In genomic region chr3:140834266-140835037, GRCh38 we compare ENCODE assay signal across 21 cellular contexts.
DNase-seq lines count a peak whose midpoint lies in the region; ATAC-seq, FAIRE-seq and TF ChIP-seq lines count a peak whose summit lies in the region.
"Had no signal": no experiment of that assay in that cellular context is flagged by ENCODE, and none has a peak within 500 bp of the region (broad histone marks: within the 10 kb centered on the region; RNA-seq: fewer than 3 reads in every experiment).

No MANE protein-coding gene starts in this region.

- H2AFZ ChIP-seq in Loucy (ENCODE audit: low read length), result peak overlapping the region; percentile 46; the same call in 1 of the 2 replicates
- H2AFZ ChIP-seq in astrocyte (ENCODE audit: low read depth, low read length), result no peak overlapping the region

- H3K27me3 Mint-ChIP-seq in astrocyte (ENCODE audit: low read depth, unreplicated experiment), result no peaks in the 10 kb centered on the region

- H3K27ac Mint-ChIP-seq in astrocyte (ENCODE audit: unreplicated experiment), result peak overlapping the region; percentile 86
- H3K27ac Mint-ChIP-seq: activated CD4-positive, alpha-beta T cell treated with anti-CD3 and anti-CD28 coated beads, Interleukin-2, amount 10 ng/mL, durations not matched to agents 7 days and 5 days; nephron progenitor cell; T-helper 17 cell had no signal

- no CpG with 5 or more reads among the region's 5 CpGs for WGBS in mesendoderm (ENCODE audit: extremely low coverage, insufficient coverage, low lambda C conversion rate)

- no peak overlapping the region for H2BK120ac ChIP-seq in mesendoderm (ENCODE audit: low read depth, low read length)

- H3K36me3 Mint-ChIP-seq in astrocyte (ENCODE audit: low read depth, unreplicated experiment), result no peaks in the 10 kb centered on the region

- no peak for ATAC-seq in GM21390 (IDR thresholded peaks at IDR 0.05; ENCODE audit: unreplicated experiment)
- no peak for ATAC-seq in GM21717 (IDR thresholded peaks at IDR 0.05; ENCODE audit: unreplicated experiment)
- no peak for ATAC-seq in GM21367 (IDR thresholded peaks at IDR 0.05; ENCODE audit: unreplicated experiment)
- ATAC-seq: GM12878, K562, T-helper 17 cell had no signal

- H3K4me3 Mint-ChIP-seq in astrocyte (ENCODE audit: unreplicated experiment), result peak overlapping the region; percentile 17
- H3K4me3 Mint-ChIP-seq: activated CD4-positive, alpha-beta T cell treated with anti-CD3 and anti-CD28 coated beads, Interleukin-2, amount 10 ng/mL, durations not matched to agents 7 days and 5 days; nephron progenitor cell; T-helper 17 cell had no signal

- peaks cover 11% of the 10 kb centered on the region for H3K4me1 Mint-ChIP-seq in astrocyte (ENCODE audit: low read depth, unreplicated experiment)
- H3K4me1 Mint-ChIP-seq: nephron progenitor cell, T-helper 17 cell had no signal

- FAIRE-seq in astrocyte (lab: Jason Lieb, UNC), result no peak
- FAIRE-seq: GM12878, K562 had no signal

- H3K4me1 ChIP-seq in Loucy (ENCODE audit: insufficient read depth, low read length, poor library complexity, severe bottlenecking), result peaks cover 9% of the 10 kb centered on the region
- no peaks in the 10 kb centered on the region for H3K4me1 ChIP-seq in astrocyte (ENCODE audit: insufficient read depth, low read length)
- H3K4me1 ChIP-seq in mesendoderm (ENCODE audit: control insufficient read depth, low read depth, low read length), result no peaks in the 10 kb centered on the region
- H3K4me1 ChIP-seq: lower lobe of right lung, tibial artery had no signal

- no peaks in the 10 kb centered on the region for H3K9me3 Mint-ChIP-seq in astrocyte (ENCODE audit: unreplicated experiment)
- H3K9me3 Mint-ChIP-seq: activated CD4-positive, alpha-beta T cell treated with anti-CD3 and anti-CD28 coated beads, Interleukin-2, amount 10 ng/mL, durations not matched to agents 7 days and 5 days; nephron progenitor cell had no signal

- no peak overlapping the region for H4K5ac ChIP-seq in mesendoderm (ENCODE audit: low read length)

- no peak for TF ChIP-seq CTCF in Loucy (conservative IDR thresholded peaks at IDR 0.05; ENCODE audit: low read length)
- TF ChIP-seq CTCF in astrocyte (IDR thresholded peaks at IDR 0.05; ENCODE audit: insufficient read depth, low read depth, low read length), result no peak

- H2BK5ac ChIP-seq in mesendoderm (ENCODE audit: low read length), result no peak overlapping the region

- H3K4me3 ChIP-seq in Loucy (ENCODE audit: low read length, poor library complexity, severe bottlenecking) (no peak overlapping the region), astrocyte (ENCODE audit: insufficient read depth, low read depth, low read length) (no peak overlapping the region), mesendoderm (ENCODE audit: low read length) (no peak overlapping the region)
- H3K4me3 ChIP-seq: GM12878, K562, lower lobe of right lung, tibial artery had no signal

- no peaks in the 10 kb centered on the region for H3K9me2 ChIP-seq in Loucy (replicated peaks; ENCODE audit: low read depth, low read length)

- no peak overlapping the region for H2BK15ac ChIP-seq in mesendoderm (replicated peaks; ENCODE audit: low read depth)

- H3K9me3 ChIP-seq in Loucy (ENCODE audit: insufficient read depth, low read depth, low read length) (no peaks in the 10 kb centered on the region), astrocyte (ENCODE audit: insufficient read depth, low read depth, low read length) (no peaks in the 10 kb centered on the region)
- H3K9me3 ChIP-seq: lower lobe of right lung, tibial artery had no signal

- H2AK5ac ChIP-seq in mesendoderm (ENCODE audit: low read length), result no peak overlapping the region

- no peaks in the 10 kb centered on the region for H3F3A ChIP-seq in Loucy (ENCODE audit: low read depth)

- H4K20me1 ChIP-seq in Loucy (ENCODE audit: insufficient read depth, low read length, poor library complexity, severe bottlenecking), result no peaks in the 10 kb centered on the region
- H4K20me1 ChIP-seq in astrocyte (ENCODE audit: insufficient read depth, low read length), result no peaks in the 10 kb centered on the region

- no peak overlapping the region for H3K23ac ChIP-seq in mesendoderm (ENCODE audit: low read length)

- H3K27me3 ChIP-seq in Loucy (ENCODE audit: insufficient read depth, low read length, poor library complexity, severe bottlenecking) (peaks cover 3% of the 10 kb centered on the region), astrocyte (ENCODE audit: insufficient read depth, low read length) (no peaks in the 10 kb centered on the region), mesendoderm (ENCODE audit: insufficient read depth, low read length, poor library complexity) (no peaks in the 10 kb centered on the region)
- H3K27me3 ChIP-seq: tibial artery had no signal

- no peak overlapping the region for H4K8ac ChIP-seq in mesendoderm (ENCODE audit: low read depth, low read length)

- no peak overlapping the region for H3K56ac ChIP-seq in mesendoderm (ENCODE audit: low read length)

- peak; percentile 24 for DNase-seq in EH (ENCODE audit: low read depth)
- peak; percentile 10 for DNase-seq in astrocyte (ENCODE audit: low read depth)
- peak; percentile 40 for DNase-seq in mesendoderm
- no peak for DNase-seq in cerebellar nuclear complex (lab: John Stamatoyannopoulos, UW)
- DNase-seq: activated CD4-positive, alpha-beta T cell treated with anti-CD3 and anti-CD28 coated beads, Interleukin-2, amount 10 ng/mL, durations not matched to agents 7 days and 5 days; activated T-cell treated with anti-CD3 and anti-CD28 coated beads, Interleukin-2, amount 50 U/mL, for 48 hours; C1 segment of cervical spinal cord; dermis blood vessel endothelial cell; lower lobe of right lung; NCI-H1694; NCI-H524 treated with DMSO at 0.1 percent for 48 hours; nephron progenitor cell; retina; T-helper 17 cell; tibial artery had no signal

- H3K27ac ChIP-seq in astrocyte (ENCODE audit: low read depth, low read length) (no peak overlapping the region), mesendoderm (ENCODE audit: low read depth, low read length) (no peak overlapping the region)
- H3K27ac ChIP-seq: lower lobe of right lung, tibial artery had no signal

- no peaks in the 10 kb centered on the region for H3K79me1 ChIP-seq in mesendoderm (ENCODE audit: low read length)

- no peak overlapping the region for H3K18ac ChIP-seq in mesendoderm (ENCODE audit: low read length)

- H3K36me3 ChIP-seq in Loucy (ENCODE audit: insufficient read depth, low read length), result no peaks in the 10 kb centered on the region
- no peaks in the 10 kb centered on the region for H3K36me3 ChIP-seq in astrocyte (ENCODE audit: insufficient read depth, low read length)
- no peaks in the 10 kb centered on the region for H3K36me3 ChIP-seq in mesendoderm (ENCODE audit: control insufficient read depth, insufficient read depth, low read length)
- H3K36me3 ChIP-seq: lower lobe of right lung, tibial artery had no signal

- no peak overlapping the region for H3K4ac ChIP-seq in mesendoderm (ENCODE audit: low read depth, low read length)

- no peak overlapping the region for H3K4me2 ChIP-seq in Loucy (ENCODE audit: low read depth, low read length, poor library complexity, severe bottlenecking)
- peak overlapping the region; percentile 17 for H3K4me2 ChIP-seq in astrocyte (ENCODE audit: low read length)
- H3K4me2 ChIP-seq in mesendoderm (ENCODE audit: low read length), result no peak overlapping the region

- H3K79me2 ChIP-seq in Loucy (ENCODE audit: insufficient read depth, low read length) (no peaks in the 10 kb centered on the region), astrocyte (ENCODE audit: insufficient read depth, low read length) (no peaks in the 10 kb centered on the region), mesendoderm (ENCODE audit: control insufficient read depth, insufficient read depth, low read length) (no peaks in the 10 kb centered on the region)

- H3K9ac ChIP-seq in Loucy (ENCODE audit: low read depth, low read length, poor library complexity, severe bottlenecking) (no peak overlapping the region), astrocyte (ENCODE audit: low read length) (no peak overlapping the region), mesendoderm (ENCODE audit: low read length) (no peak overlapping the region)

Comparison
In these comparisons a context has a peak if more than half of its experiments do, and no peak if none do; other contexts are left out.
1. DNase-seq: peak in EH (single experiment), astrocyte (single experiment) and mesendoderm (single experiment); none in cerebellar nuclear complex (0 of 2).